In the genomic region with DNA sequence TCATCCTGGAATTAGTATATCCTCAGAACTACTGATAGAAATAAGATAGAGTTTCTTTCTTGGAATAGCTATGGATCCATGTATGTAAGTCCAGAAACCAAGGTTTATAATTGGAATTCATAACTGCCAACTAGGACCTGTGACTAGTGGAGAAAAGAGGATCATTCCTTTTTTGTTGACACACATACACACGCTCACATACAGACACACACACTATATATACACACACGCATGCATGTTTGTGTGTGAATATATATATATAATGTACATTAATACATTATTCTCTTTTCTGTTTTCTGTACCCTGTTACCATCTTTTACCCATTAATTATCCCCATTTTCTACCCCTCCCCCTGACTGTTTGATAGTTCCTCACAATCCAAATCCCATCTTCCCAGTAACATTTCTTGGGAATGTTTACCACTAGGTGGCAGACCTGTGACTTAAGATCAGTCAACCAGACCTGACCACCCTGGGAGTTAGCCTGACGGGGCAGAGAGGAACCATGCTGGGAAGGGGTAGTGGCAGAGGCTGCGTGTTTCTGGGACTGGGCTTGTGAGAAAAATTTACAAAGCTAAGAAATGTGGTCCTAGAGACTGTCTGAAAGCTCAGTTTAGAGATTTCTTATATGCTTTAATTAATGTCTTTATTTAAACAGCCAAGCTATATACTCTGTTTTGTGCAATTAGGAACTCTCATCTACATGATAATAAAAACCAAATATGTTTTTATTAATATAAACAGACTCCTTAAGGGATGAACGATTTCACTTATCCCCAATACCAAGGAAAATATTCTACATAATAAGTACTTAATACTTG, we compare ENCODE assay signal across 9 cellular contexts.
DNase-seq lines count a peak whose midpoint lies in the region; ATAC-seq and TF ChIP-seq lines count a peak whose summit lies in the region.
"Had no signal": no experiment of that assay in that cellular context is flagged by ENCODE, and none has a peak within 500 bp of the region (broad histone marks: within the 10 kb centered on the region; RNA-seq: fewer than 3 reads in every experiment).

No MANE protein-coding gene starts in this region.

- no peaks in the 10 kb centered on the region for H3K79me2 ChIP-seq in hepatocyte

- H3K9me2 ChIP-seq in hepatocyte (replicated peaks; ENCODE audit: insufficient read depth), result no peaks in the 10 kb centered on the region

- H4K20me1 ChIP-seq in hepatocyte (ENCODE audit: insufficient read depth, poor library complexity, severe bottlenecking), result no peaks in the 10 kb centered on the region

- TF ChIP-seq CTCF in hepatocyte (IDR thresholded peaks at IDR 0.05; ENCODE audit: poor library complexity) (peak; percentile 76), thoracic aorta (IDR thresholded peaks at IDR 0.05) (peak; percentile 46)

- H3K36me3 ChIP-seq in H7 (replicated peaks; ENCODE audit: control insufficient read depth, insufficient read depth, low read length) (no peaks in the 10 kb centered on the region), hepatocyte (replicated peaks; ENCODE audit: insufficient read depth, low read depth) (no peaks in the 10 kb centered on the region), thoracic aorta (no peaks in the 10 kb centered on the region)

- no peak overlapping the region for H3K4me3 ChIP-seq in H7 (ENCODE audit: insufficient read depth, low read depth, low read length)
- no peak overlapping the region for H3K4me3 ChIP-seq in hepatocyte
- H3K4me3 ChIP-seq in thoracic aorta, result no peak overlapping the region

- H3K4me1 ChIP-seq in hepatocyte (ENCODE audit: insufficient read depth), result no peaks in the 10 kb centered on the region
- H3K4me1 ChIP-seq in thoracic aorta (ENCODE audit: control insufficient read depth in 1 of 2, low read depth in 2 of 2), result no peaks in the 10 kb centered on the region

- no peak for ATAC-seq in thoracic aorta (ENCODE audit: insufficient number of reproducible peaks, low FRiP score, low read depth)
- ATAC-seq in GM18520 (IDR thresholded peaks at IDR 0.05; ENCODE audit: unreplicated experiment), result no peak

- H2AFZ ChIP-seq in hepatocyte, result no peak overlapping the region

- H3K4me2 ChIP-seq in hepatocyte, result no peak overlapping the region

- H3K9me3 ChIP-seq in hepatocyte (ENCODE audit: low read depth), result no peaks in the 10 kb centered on the region
- H3K9me3 ChIP-seq in thoracic aorta, result no peaks in the 10 kb centered on the region

- peak; percentile 68 for DNase-seq in Daoy (ENCODE audit: low read depth)
- DNase-seq in H7, result peak; percentile 49
- peak; percentile 50 for DNase-seq in NCI-H1694 treated with DMSO at 0.1 percent for 48 hours (lab: John Stamatoyannopoulos, UW)
- DNase-seq in amniotic epithelial cell (ENCODE audit: low read depth), result peak; percentile 70
- DNase-seq in hepatocyte (ENCODE audit: low spot score), result peak; percentile 83
- DNase-seq in thoracic aorta (ENCODE audit: low spot score), result no peak
- no peak for DNase-seq in activated CD4-positive, CD25-positive, alpha-beta regulatory T cell (lab: John Stamatoyannopoulos, UW)
- DNase-seq: activated B cell treated with CpG ODN at 0.5 μM for 24 hours had no signal

- no peaks in the 10 kb centered on the region for H3K27me3 ChIP-seq in H7 (ENCODE audit: control insufficient read depth, insufficient read depth, low read length)
- no peaks in the 10 kb centered on the region for H3K27me3 ChIP-seq in hepatocyte
- H3K27me3 ChIP-seq in thoracic aorta (replicated peaks; ENCODE audit: insufficient read depth), result no peaks in the 10 kb centered on the region

- 36% methylated on average over 5 of the region's 5 CpGs for WGBS in hepatocyte (ENCODE audit: low lambda C conversion rate, missing lambda C conversion rate)

- H3K27ac ChIP-seq in hepatocyte (no peak overlapping the region), thoracic aorta (no peak overlapping the region)

Comparison
In these comparisons a context has a peak if more than half of its experiments do, and no peak if none do; other contexts are left out.
1. DNase-seq: peak in Daoy (single experiment), H7 (single experiment), NCI-H1694 treated with DMSO at 0.1 percent for 48 hours (single experiment), amniotic epithelial cell (single experiment) and hepatocyte (single experiment); none in thoracic aorta (single experiment) and activated CD4-positive, CD25-positive, alpha-beta regulatory T cell (0 of 4).